8 cellular contexts compared by ENCODE assay signal in genomic region chr7:116173051-116174028, GRCh38. TPM values are rescaled to one million over a fixed set of nuclear protein-coding genes. Genes with fewer than 3 reads are reported as not detected.
DNase-seq lines count a peak whose midpoint lies in the region; ATAC-seq and TF ChIP-seq lines count a peak whose summit lies in the region.

No MANE protein-coding gene starts in this region.

- H3K27ac ChIP-seq in CD8-positive, alpha-beta memory T cell (ENCODE audit: low read depth, low read length), result no peak overlapping the region
- no peak overlapping the region for H3K27ac ChIP-seq in psoas muscle

- H3K27me3 ChIP-seq in CD8-positive, alpha-beta memory T cell (ENCODE audit: insufficient read depth, low read length, poor library complexity, severe bottlenecking), result no peaks in the 10 kb centered on the region
- H3K27me3 ChIP-seq in psoas muscle (ENCODE audit: insufficient read depth in 3 of 3, low read length in 2 of 3), result no peaks in the 10 kb centered on the region
- no peaks in the 10 kb centered on the region for H3K27me3 ChIP-seq in MG63

- no peaks in the 10 kb centered on the region for H3K4me1 ChIP-seq in CD8-positive, alpha-beta memory T cell (ENCODE audit: insufficient read depth, low read length)
- H3K4me1 ChIP-seq in psoas muscle, result no peaks in the 10 kb centered on the region

- peaks cover 6 to 9% of the 10 kb centered on the region in 2 donors for H3K27me3 Mint-ChIP-seq in CD8-positive, alpha-beta memory T cell

- TF ChIP-seq CTCF in NB4 (IDR thresholded peaks at IDR 0.05; ENCODE audit: low read depth, low read length), result peak; percentile 20
- TF ChIP-seq CTCF in psoas muscle (IDR thresholded peaks at IDR 0.05), result peak; percentile 61

- peaks cover 0 to 2% (median 0%) of the 10 kb centered on the region in 5 donors for H3K9me3 Mint-ChIP-seq in CD8-positive, alpha-beta memory T cell

- no peak overlapping the region for H3K27ac Mint-ChIP-seq in CD8-positive, alpha-beta memory T cell

- no peaks in the 10 kb centered on the region for H3K4me1 Mint-ChIP-seq in CD8-positive, alpha-beta memory T cell

- POLR2A ChIA-PET in CD8-positive, alpha-beta memory T cell (lab: Charles Lee), result no interaction called here

- intact Hi-C loops in psoas muscle (cut with DNase I), result loop anchor here (2.0 to 10.0 kb wide), 4 partner anchors 63 to 641 kb away; no protein-coding TSS in a partner anchor

- DNase-seq in CD8-positive, alpha-beta memory T cell, result peak in 3 of 5 donors; percentile 4 to 52 (median 45)
- DNase-seq in NB4 (ENCODE audit: low read depth), result peak; percentile 67
- peak; percentile 9 for DNase-seq in T-helper 9 cell
- DNase-seq in fibroblast of the conjunctiva (ENCODE audit: low read depth), result peak; percentile 55
- no peak for DNase-seq in psoas muscle
- no peak for DNase-seq in MG63

- ATAC-seq in GM18517 (IDR thresholded peaks at IDR 0.05; ENCODE audit: unreplicated experiment), result peak; percentile 61
- ATAC-seq in psoas muscle, result peak in 1 of 4 donors; percentile 57
- ATAC-seq in HG03521 (IDR thresholded peaks at IDR 0.05; ENCODE audit: unreplicated experiment), result no peak

- WGBS in psoas muscle, 3 donors, result 59 to 65% (median 61%) methylated on average over 8 of the region's 8 CpGs

- CTCF ChIA-PET in CD8-positive, alpha-beta memory T cell (lab: Charles Lee), result interaction anchor here (0.9 to 5.8 kb wide), 11 partner anchors 10 to 662 kb away, joined by 3 to 35 read pairs (median 3); partner anchors contain the start of gene CAV1

- no peaks in the 10 kb centered on the region for H3K36me3 ChIP-seq in CD8-positive, alpha-beta memory T cell (ENCODE audit: insufficient read depth, low read length)
- no peaks in the 10 kb centered on the region for H3K36me3 ChIP-seq in psoas muscle (ENCODE audit: insufficient read depth in 1 of 2, low read depth in 1 of 2)
- no peaks in the 10 kb centered on the region for H3K36me3 ChIP-seq in MG63

- no peaks in the 10 kb centered on the region for H3K9me3 ChIP-seq in CD8-positive, alpha-beta memory T cell (ENCODE audit: low read length)
- no peaks in the 10 kb centered on the region for H3K9me3 ChIP-seq in psoas muscle
- H3K9me3 ChIP-seq in MG63, result peaks cover 5% of the 10 kb centered on the region

- no peak overlapping the region for H3K4me3 ChIP-seq in CD8-positive, alpha-beta memory T cell (ENCODE audit: low read length)
- H3K4me3 ChIP-seq in NB4 (ENCODE audit: low read depth, low read length), result no peak overlapping the region
- H3K4me3 ChIP-seq in psoas muscle, result no peak overlapping the region
- no peak overlapping the region for H3K4me3 ChIP-seq in MG63

- H3K4me3 Mint-ChIP-seq in CD8-positive, alpha-beta memory T cell, result no peak overlapping the region

- peaks cover 0 to 10% (median 0%) of the 10 kb centered on the region in 3 donors for H3K36me3 Mint-ChIP-seq in CD8-positive, alpha-beta memory T cell

- no peak for TF ChIP-seq POLR2A in NB4 (IDR thresholded peaks at IDR 0.05; ENCODE audit: extremely low read depth, insufficient read length)

RNA-seq across cellular contexts. Expression of gene TES, which starts 37.0 kb away (rescaled TPM):
- total RNA-seq in CD8-positive, alpha-beta memory T cell, result 10 to 100 TPM; 58.4 to 59.0 TPM
- 193 TPM for polyA plus RNA-seq in CD8-positive, alpha-beta memory T cell
- 1 to 10 TPM; 3.4 to 8.1 (median 6.3) TPM for total RNA-seq in psoas muscle
- 1 to 10 TPM; 2.9 to 6.7 (median 4.2) TPM for polyA plus RNA-seq in psoas muscle
- 39.1 and 97.0 TPM in 2 replicates for total RNA-seq in MG63 (2014; rRNA removed; shearing (Covaris generic); ENCODE audit: low replicate concordance)

Comparison
In these comparisons a context has a peak if more than half of its experiments do, and no peak if none do; other contexts are left out.
1. DNase-seq: peak in CD8-positive, alpha-beta memory T cell (3 of 5), NB4 (single experiment), T-helper 9 cell (single experiment) and fibroblast of the conjunctiva (single experiment); none in psoas muscle (0 of 2) and MG63 (single experiment).